Comparison of ENCODE assay signal across 18 cellular contexts in genomic region chr15:33559207-33559890, GRCh38.
DNase-seq lines count a peak whose midpoint lies in the region; ATAC-seq and TF ChIP-seq lines count a peak whose summit lies in the region.
"Had no signal": no experiment of that assay in that cellular context is flagged by ENCODE, and none has a peak within 500 bp of the region (broad histone marks: within the 10 kb centered on the region; RNA-seq: fewer than 3 reads in every experiment).

No MANE protein-coding gene starts in this region.

- peaks cover 27% of the 10 kb centered on the region for H3K4me1 ChIP-seq in GM23338 (ENCODE audit: insufficient read depth)

- no peaks in the 10 kb centered on the region for H3K36me3 ChIP-seq in GM23338 (ENCODE audit: insufficient read depth)

- no peak overlapping the region for H3K27ac ChIP-seq in GM23338 (ENCODE audit: low read depth)

- H3K36me3 Mint-ChIP-seq in GM23338 (ENCODE audit: low read depth), result no peaks in the 10 kb centered on the region
- H3K36me3 Mint-ChIP-seq: CD4-positive, CD25-positive, alpha-beta regulatory T cell; IgD-negative memory B cell had no signal

- H3K27me3 ChIP-seq in GM23338 (ENCODE audit: insufficient read depth), result no peaks in the 10 kb centered on the region

- H3K4me3 Mint-ChIP-seq in GM23338, result peak overlapping the region; percentile 18; the same call in 2 of the 3 replicates
- H3K4me3 Mint-ChIP-seq: CD4-positive, CD25-positive, alpha-beta regulatory T cell; IgD-negative memory B cell had no signal

- H3K4me2 ChIP-seq in GM23338, result peak overlapping the region; percentile 73

- H3K27me3 Mint-ChIP-seq in GM23338 (ENCODE audit: insufficient read depth, low read depth, poor library complexity), result peaks cover 4% of the 10 kb centered on the region
- H3K27me3 Mint-ChIP-seq: CD4-positive, CD25-positive, alpha-beta regulatory T cell; IgD-negative memory B cell had no signal

- ATAC-seq in GM23338 (peak; percentile 94), HG03135 (IDR thresholded peaks at IDR 0.05; ENCODE audit: unreplicated experiment) (no peak)

- TF ChIP-seq CTCF in GM23338 (conservative IDR thresholded peaks at IDR 0.05; ENCODE audit: low read depth in 2 of 2) (no peak), epithelial cell of esophagus (IDR thresholded peaks at IDR 0.05; ENCODE audit: insufficient read depth, low read depth, low read length, missing control alignments) (no peak)

- H3F3A ChIP-seq in GM23338 (replicated peaks; ENCODE audit: low read depth), result no peaks in the 10 kb centered on the region

- no peaks in the 10 kb centered on the region for H3K9me3 Mint-ChIP-seq in GM23338

- H3K9me2 ChIP-seq in GM23338 (ENCODE audit: insufficient read depth), result no peaks in the 10 kb centered on the region; the same call in 1 of the 2 replicates

- H3K4me3 ChIP-seq in GM23338, result no peak overlapping the region
- H3K4me3 ChIP-seq in epithelial cell of esophagus (ENCODE audit: low read length), result no peak overlapping the region

- H2AFZ ChIP-seq in GM23338, result no peak overlapping the region

- DNase-seq in GM23338 (ENCODE audit: low spot score) (peak; percentile 63), NCI-H69 (lab: John Stamatoyannopoulos, UW) (peak; percentile 20), epithelial cell of esophagus (ENCODE audit: low read depth) (peak; percentile 3), kidney glomerular epithelial cell (lab: John Stamatoyannopoulos, UW) (peak; percentile 48), NOMO-1 treated with dmso at 0.1 percent for 144 hours (lab: John Stamatoyannopoulos, UW; ENCODE audit: unreplicated experiment) (no peak), NCI-H2107 (lab: John Stamatoyannopoulos, UW) (no peak)
- DNase-seq in activated CD4-positive, alpha-beta T cell treated with anti-CD3 and anti-CD28 coated beads for 48 hours, result no peak
- DNase-seq: ACHN; Calu3; CD4-positive, CD25-positive, alpha-beta regulatory T cell; DMS79 treated with DMSO at 0.1 percent for 48 hours; GDM1; NCI-H1417 treated with DMSO at 0.1 percent for 48 hours; NCI-H2029; NCI-H526; SHP77 had no signal

- H3K27ac Mint-ChIP-seq in GM23338, result no peak overlapping the region
- H3K27ac Mint-ChIP-seq: CD4-positive, CD25-positive, alpha-beta regulatory T cell; IgD-negative memory B cell had no signal

- no peaks in the 10 kb centered on the region for H3K79me2 ChIP-seq in GM23338 (replicated peaks; ENCODE audit: insufficient read depth)

- H4K20me1 ChIP-seq in GM23338 (replicated peaks; ENCODE audit: insufficient read depth), result no peaks in the 10 kb centered on the region

- H3K4me1 Mint-ChIP-seq in GM23338, result peaks cover 31% of the 10 kb centered on the region
- H3K4me1 Mint-ChIP-seq: CD4-positive, CD25-positive, alpha-beta regulatory T cell; IgD-negative memory B cell had no signal

TF ChIP-seq in GM23338, 12 proteins besides CTCF, POLR2A, EP300 and RAD21 (continues in another document):
- TF ChIP-seq JUNB (IDR thresholded peaks at IDR 0.05; ENCODE audit: unreplicated experiment) (no peak), NANOG (IDR thresholded peaks at IDR 0.05; ENCODE audit: borderline replicate concordance) (no peak), EZH2 (IDR thresholded peaks at IDR 0.05; ENCODE audit: low read depth, unreplicated experiment) (no peak), ZNF114 (CRISPR knock-in tag; IDR thresholded peaks at IDR 0.05) (no peak), ETS1 (IDR thresholded peaks at IDR 0.05) (no peak), POLR2AphosphoS5 (IDR thresholded peaks at IDR 0.05; ENCODE audit: low read depth) (no peak), STAT1 (IDR thresholded peaks at IDR 0.05; ENCODE audit: unreplicated experiment) (no peak), ZNF331 (CRISPR knock-in tag; IDR thresholded peaks at IDR 0.05; ENCODE audit: low read depth) (no peak), CREB1 (CRISPR knock-in tag; IDR thresholded peaks at IDR 0.05; ENCODE audit: low read depth) (no peak), EZH2phosphoT487 (IDR thresholded peaks at IDR 0.05; ENCODE audit: unreplicated experiment) (no peak)
- TF ChIP-seq, protein P1, sequence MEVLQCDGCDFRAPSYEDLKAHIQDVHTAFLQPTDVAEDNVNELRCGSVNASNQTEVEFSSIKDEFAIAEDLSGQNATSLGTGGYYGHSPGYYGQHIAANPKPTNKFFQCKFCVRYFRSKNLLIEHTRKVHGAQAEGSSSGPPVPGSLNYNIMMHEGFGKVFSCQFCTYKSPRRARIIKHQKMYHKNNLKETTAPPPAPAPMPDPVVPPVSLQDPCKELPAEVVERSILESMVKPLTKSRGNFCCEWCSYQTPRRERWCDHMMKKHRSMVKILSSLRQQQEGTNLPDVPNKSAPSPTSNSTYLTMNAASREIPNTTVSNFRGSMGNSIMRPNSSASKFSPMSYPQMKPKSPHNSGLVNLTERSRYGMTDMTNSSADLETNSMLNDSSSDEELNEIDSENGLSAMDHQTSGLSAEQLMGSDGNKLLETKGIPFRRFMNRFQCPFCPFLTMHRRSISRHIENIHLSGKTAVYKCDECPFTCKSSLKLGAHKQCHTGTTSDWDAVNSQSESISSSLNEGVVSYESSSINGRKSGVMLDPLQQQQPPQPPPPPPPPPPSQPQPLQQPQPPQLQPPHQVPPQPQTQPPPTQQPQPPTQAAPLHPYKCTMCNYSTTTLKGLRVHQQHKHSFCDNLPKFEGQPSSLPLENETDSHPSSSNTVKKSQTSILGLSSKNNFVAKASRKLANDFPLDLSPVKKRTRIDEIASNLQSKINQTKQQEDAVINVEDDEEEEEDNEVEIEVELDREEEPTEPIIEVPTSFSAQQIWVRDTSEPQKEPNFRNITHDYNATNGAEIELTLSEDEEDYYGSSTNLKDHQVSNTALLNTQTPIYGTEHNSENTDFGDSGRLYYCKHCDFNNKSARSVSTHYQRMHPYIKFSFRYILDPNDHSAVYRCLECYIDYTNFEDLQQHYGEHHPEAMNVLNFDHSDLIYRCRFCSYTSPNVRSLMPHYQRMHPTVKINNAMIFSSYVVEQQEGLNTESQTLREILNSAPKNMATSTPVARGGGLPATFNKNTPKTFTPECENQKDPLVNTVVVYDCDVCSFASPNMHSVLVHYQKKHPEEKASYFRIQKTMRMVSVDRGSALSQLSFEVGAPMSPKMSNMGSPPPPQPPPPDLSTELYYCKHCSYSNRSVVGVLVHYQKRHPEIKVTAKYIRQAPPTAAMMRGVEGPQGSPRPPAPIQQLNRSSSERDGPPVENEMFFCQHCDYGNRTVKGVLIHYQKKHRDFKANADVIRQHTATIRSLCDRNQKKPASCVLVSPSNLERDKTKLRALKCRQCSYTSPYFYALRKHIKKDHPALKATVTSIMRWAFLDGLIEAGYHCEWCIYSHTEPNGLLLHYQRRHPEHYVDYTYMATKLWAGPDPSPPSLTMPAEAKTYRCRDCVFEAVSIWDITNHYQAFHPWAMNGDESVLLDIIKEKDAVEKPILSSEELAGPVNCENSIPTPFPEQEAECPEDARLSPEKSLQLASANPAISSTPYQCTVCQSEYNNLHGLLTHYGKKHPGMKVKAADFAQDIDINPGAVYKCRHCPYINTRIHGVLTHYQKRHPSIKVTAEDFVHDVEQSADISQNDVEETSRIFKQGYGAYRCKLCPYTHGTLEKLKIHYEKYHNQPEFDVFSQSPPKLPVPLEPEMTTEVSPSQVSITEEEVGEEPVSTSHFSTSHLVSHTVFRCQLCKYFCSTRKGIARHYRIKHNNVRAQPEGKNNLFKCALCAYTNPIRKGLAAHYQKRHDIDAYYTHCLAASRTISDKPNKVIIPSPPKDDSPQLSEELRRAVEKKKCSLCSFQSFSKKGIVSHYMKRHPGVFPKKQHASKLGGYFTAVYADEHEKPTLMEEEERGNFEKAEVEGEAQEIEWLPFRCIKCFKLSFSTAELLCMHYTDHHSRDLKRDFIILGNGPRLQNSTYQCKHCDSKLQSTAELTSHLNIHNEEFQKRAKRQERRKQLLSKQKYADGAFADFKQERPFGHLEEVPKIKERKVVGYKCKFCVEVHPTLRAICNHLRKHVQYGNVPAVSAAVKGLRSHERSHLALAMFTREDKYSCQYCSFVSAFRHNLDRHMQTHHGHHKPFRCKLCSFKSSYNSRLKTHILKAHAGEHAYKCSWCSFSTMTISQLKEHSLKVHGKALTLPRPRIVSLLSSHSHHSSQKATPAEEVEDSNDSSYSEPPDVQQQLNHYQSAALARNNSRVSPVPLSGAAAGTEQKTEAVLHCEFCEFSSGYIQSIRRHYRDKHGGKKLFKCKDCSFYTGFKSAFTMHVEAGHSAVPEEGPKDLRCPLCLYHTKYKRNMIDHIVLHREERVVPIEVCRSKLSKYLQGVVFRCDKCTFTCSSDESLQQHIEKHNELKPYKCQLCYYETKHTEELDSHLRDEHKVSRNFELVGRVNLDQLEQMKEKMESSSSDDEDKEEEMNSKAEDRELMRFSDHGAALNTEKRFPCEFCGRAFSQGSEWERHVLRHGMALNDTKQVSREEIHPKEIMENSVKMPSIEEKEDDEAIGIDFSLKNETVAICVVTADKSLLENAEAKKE (CRISPR knock-in tag; IDR thresholded peaks at IDR 0.05), result no peak

Comparison
In these comparisons a context has a peak if more than half of its experiments do, and no peak if none do; other contexts are left out.
1. DNase-seq: peak in GM23338 (single experiment), NCI-H69 (single experiment), epithelial cell of esophagus (single experiment) and kidney glomerular epithelial cell (single experiment); none in activated CD4-positive, alpha-beta T cell treated with anti-CD3 and anti-CD28 coated beads for 48 hours (single experiment), NOMO-1 treated with dmso at 0.1 percent for 144 hours (single experiment) and NCI-H2107 (single experiment).